ENCODE assay signal across 8 cellular contexts in genomic region chr11:32420937-32421532, GRCh38. TPM values are rescaled to one million over a fixed set of nuclear protein-coding genes. Genes with fewer than 3 reads are reported as not detected.
DNase-seq lines count a peak whose midpoint lies in the region; ATAC-seq and TF ChIP-seq lines count a peak whose summit lies in the region.

No MANE protein-coding gene starts in this region.

- no peaks in the 10 kb centered on the region for H3K36me3 Mint-ChIP-seq in activated naive CD8-positive, alpha-beta T cell treated with anti-CD3 and anti-CD28 coated beads, Interleukin-2, amount 50 U/mL, for 24 hours (ENCODE audit: low read depth)

- peak; percentile 73 for ATAC-seq in GM18519 (IDR thresholded peaks at IDR 0.05; ENCODE audit: low FRiP score, unreplicated experiment)
- ATAC-seq in GM21786 (IDR thresholded peaks at IDR 0.05; ENCODE audit: unreplicated experiment) = peak; percentile 86
- peak; percentile 76 for ATAC-seq in activated naive CD8-positive, alpha-beta T cell treated with anti-CD3 and anti-CD28 coated beads, Interleukin-2, amount 50 U/mL, for 24 hours
- ATAC-seq in upper lobe of right lung = no peak
- no peak for ATAC-seq in lower lobe of right lung

- H3K9me3 Mint-ChIP-seq in activated naive CD8-positive, alpha-beta T cell treated with anti-CD3 and anti-CD28 coated beads, Interleukin-2, amount 50 U/mL, for 24 hours = no peaks in the 10 kb centered on the region

- H3K4me3 Mint-ChIP-seq in activated naive CD8-positive, alpha-beta T cell treated with anti-CD3 and anti-CD28 coated beads, Interleukin-2, amount 50 U/mL, for 24 hours = no peak overlapping the region

- H3K4me3 ChIP-seq in upper lobe of right lung (no peak overlapping the region), lower lobe of right lung (no peak overlapping the region)

- no peaks in the 10 kb centered on the region for H3K4me1 ChIP-seq in upper lobe of right lung
- H3K4me1 ChIP-seq in lower lobe of right lung = no peaks in the 10 kb centered on the region

- peak; percentile 23 for DNase-seq in activated naive CD8-positive, alpha-beta T cell treated with anti-CD3 and anti-CD28 coated beads, Interleukin-2, amount 50 U/mL, for 24 hours
- DNase-seq in NCI-H2196 treated with DMSO at 0.1 percent for 48 hours (lab: John Stamatoyannopoulos, UW; ENCODE audit: unreplicated experiment) (no peak), upper lobe of right lung (no peak), lower lobe of right lung (no peak)
- no peak for DNase-seq in activated CD4-positive, CD25-positive, alpha-beta regulatory T cell treated with anti-CD3 and anti-CD28 coated beads, Interleukin-2, amount 50 U/mL, for 72 hours

- TF ChIP-seq CTCF in upper lobe of right lung (IDR thresholded peaks at IDR 0.05) = no peak
- TF ChIP-seq CTCF in lower lobe of right lung (IDR thresholded peaks at IDR 0.05) = no peak

- H3K4me1 Mint-ChIP-seq in activated naive CD8-positive, alpha-beta T cell treated with anti-CD3 and anti-CD28 coated beads, Interleukin-2, amount 50 U/mL, for 24 hours = peaks cover 16% of the 10 kb centered on the region

- no peaks in the 10 kb centered on the region for H3K9me3 ChIP-seq in KOPT-K1 (ENCODE audit: insufficient read depth, low read length, poor library complexity, severe bottlenecking)
- no peaks in the 10 kb centered on the region for H3K9me3 ChIP-seq in upper lobe of right lung
- H3K9me3 ChIP-seq in lower lobe of right lung = no peaks in the 10 kb centered on the region

- H3K27me3 ChIP-seq in upper lobe of right lung (peaks cover 40% of the 10 kb centered on the region), lower lobe of right lung (ENCODE audit: low read depth) (peaks cover 27% of the 10 kb centered on the region)

- H3K27ac Mint-ChIP-seq in activated naive CD8-positive, alpha-beta T cell treated with anti-CD3 and anti-CD28 coated beads, Interleukin-2, amount 50 U/mL, for 24 hours = no peak overlapping the region

- intact Hi-C loops in upper lobe of right lung (cut with DNase I) = no loop called here
- intact Hi-C loops in lower lobe of right lung (cut with DNase I) = no loop called here

- no peaks in the 10 kb centered on the region for H3K36me3 ChIP-seq in KOPT-K1 (ENCODE audit: insufficient read depth, low read length)
- H3K36me3 ChIP-seq in upper lobe of right lung = no peaks in the 10 kb centered on the region
- no peaks in the 10 kb centered on the region for H3K36me3 ChIP-seq in lower lobe of right lung

- peaks cover 26% of the 10 kb centered on the region for H3K27me3 Mint-ChIP-seq in activated naive CD8-positive, alpha-beta T cell treated with anti-CD3 and anti-CD28 coated beads, Interleukin-2, amount 50 U/mL, for 24 hours

- H3K27ac ChIP-seq in KOPT-K1 (ENCODE audit: low read depth, low read length, poor library complexity, severe bottlenecking) = peak overlapping the region; percentile 95
- H3K27ac ChIP-seq in upper lobe of right lung = no peak overlapping the region
- H3K27ac ChIP-seq in lower lobe of right lung = no peak overlapping the region

RNA-seq across cellular contexts. Expression of gene WT1, which starts 14.3 kb away (rescaled TPM):
- total RNA-seq in upper lobe of right lung = 1.5 TPM
- total RNA-seq in lower lobe of right lung = 1.2 TPM

Comparison
In these comparisons a context has a peak if more than half of its experiments do, and no peak if none do; other contexts are left out.
1. ATAC-seq: peak in GM18519 (single experiment), GM21786 (single experiment) and activated naive CD8-positive, alpha-beta T cell treated with anti-CD3 and anti-CD28 coated beads, Interleukin-2, amount 50 U/mL, for 24 hours (single experiment); none in upper lobe of right lung (single experiment) and lower lobe of right lung (0 of 2).